ENCODE assay signal across 13 cellular contexts in the genomic region with DNA sequence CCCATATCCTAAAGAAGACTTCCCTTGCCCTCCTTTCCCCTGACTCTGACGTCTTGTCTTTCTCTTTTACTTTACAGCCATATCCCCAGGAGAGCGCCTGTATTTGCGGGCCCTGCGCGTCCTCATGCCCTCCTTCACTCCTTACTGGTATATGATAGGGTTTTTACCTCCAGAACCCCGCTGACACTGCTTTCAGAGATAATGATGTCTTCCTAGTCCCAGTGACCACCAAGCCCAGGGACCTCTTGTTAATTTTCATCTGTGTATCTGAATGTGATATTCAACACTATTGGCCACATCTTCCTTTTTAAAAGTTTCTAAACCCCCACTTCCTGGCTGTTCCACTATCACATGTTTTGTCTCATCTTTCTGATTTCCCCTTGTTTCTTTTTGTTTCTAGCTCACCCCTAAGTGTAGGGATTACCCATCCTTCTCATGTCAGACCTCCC.
DNase-seq lines count a peak whose midpoint lies in the region; ATAC-seq, FAIRE-seq and TF ChIP-seq lines count a peak whose summit lies in the region.
"Had no signal": no experiment of that assay in that cellular context is flagged by ENCODE, and none has a peak within 500 bp of the region (broad histone marks: within the 10 kb centered on the region; RNA-seq: fewer than 3 reads in every experiment).

No MANE protein-coding gene starts in this region.

- peaks cover 2% of the 10 kb centered on the region for H3K9me3 Mint-ChIP-seq in CD4-positive, alpha-beta T cell
- H3K9me3 Mint-ChIP-seq in astrocyte (ENCODE audit: unreplicated experiment) = peaks cover 1% of the 10 kb centered on the region

- no peak overlapping the region for H3K27ac ChIP-seq in CD4-positive, alpha-beta T cell (ENCODE audit: low read depth, low read length)
- H3K27ac ChIP-seq in astrocyte (ENCODE audit: low read depth, low read length) = no peak overlapping the region
- H3K27ac ChIP-seq in heart left ventricle = no peak overlapping the region
- H3K27ac ChIP-seq: colonic mucosa had no signal

- peaks cover 73% of the 10 kb centered on the region for H3K36me3 Mint-ChIP-seq in CD4-positive, alpha-beta T cell (ENCODE audit: low read depth)
- H3K36me3 Mint-ChIP-seq in astrocyte (ENCODE audit: low read depth, unreplicated experiment) = peaks cover 18% of the 10 kb centered on the region

- peaks cover 3% of the 10 kb centered on the region for H3K36me3 ChIP-seq in astrocyte (ENCODE audit: insufficient read depth, low read length)
- H3K36me3 ChIP-seq in heart left ventricle = peaks cover 0 to 19% (median 4%) of the 10 kb centered on the region in 9 donors
- H3K36me3 ChIP-seq: colonic mucosa had no signal

- CTCF ChIA-PET in CD4-positive, alpha-beta T cell (lab: Charles Lee) = interaction anchor here (0.8 to 1.0 kb wide), 2 partner anchors 11 to 100 kb away, joined by 3 read pairs; no protein-coding TSS in a partner anchor

- H3K4me3 ChIP-seq in astrocyte (ENCODE audit: insufficient read depth, low read depth, low read length) (no peak overlapping the region), heart left ventricle (no peak overlapping the region)
- H3K4me3 ChIP-seq: colonic mucosa had no signal

- no peak for DNase-seq in CD4-positive, alpha-beta T cell
- DNase-seq in GM18507 (ENCODE audit: extremely low spot score, insufficient read length, low read depth) (no peak), astrocyte (ENCODE audit: low read depth) (no peak), cerebellar nuclear complex (lab: John Stamatoyannopoulos, UW) (no peak), NCI-H446 treated with DMSO at 0.1 percent for 48 hours (lab: John Stamatoyannopoulos, UW) (no peak), heart left ventricle (no peak), UCSD-AML1 (lab: John Stamatoyannopoulos, UW; ENCODE audit: unreplicated experiment) (no peak)
- DNase-seq: colonic mucosa; KBM-7; NCI-H187 treated with DMSO at 0.1 percent for 48 hours; stimulated activated CD4-positive, alpha-beta T cell treated with anti-CD3 and anti-CD28 coated beads, Interleukin-1b, Interleukin-23, amount 100 ng/mL, for 48 hours had no signal

- peaks cover 20% of the 10 kb centered on the region for H3K79me2 ChIP-seq in astrocyte (ENCODE audit: insufficient read depth, low read length)

- peak overlapping the region; percentile 4 for H3K4me3 Mint-ChIP-seq in CD4-positive, alpha-beta T cell
- H3K4me3 Mint-ChIP-seq in astrocyte (ENCODE audit: unreplicated experiment) = no peak overlapping the region

- H3K4me1 Mint-ChIP-seq in CD4-positive, alpha-beta T cell (ENCODE audit: low read depth) = peaks cover 67% of the 10 kb centered on the region
- H3K4me1 Mint-ChIP-seq in astrocyte (ENCODE audit: low read depth, unreplicated experiment) = peaks cover 27% of the 10 kb centered on the region

- H3K4me1 ChIP-seq in astrocyte (ENCODE audit: insufficient read depth, low read length) = peaks cover 17% of the 10 kb centered on the region
- peaks cover 0 to 20% (median 5%) of the 10 kb centered on the region in 12 donors for H3K4me1 ChIP-seq in heart left ventricle

- H2AFZ ChIP-seq in astrocyte (ENCODE audit: low read depth, low read length) = no peak overlapping the region

- no peaks in the 10 kb centered on the region for H3K27me3 ChIP-seq in CD4-positive, alpha-beta T cell (ENCODE audit: control insufficient read depth, insufficient read depth, low read length)
- H3K27me3 ChIP-seq in astrocyte (ENCODE audit: insufficient read depth, low read length) (no peaks in the 10 kb centered on the region), heart left ventricle (no peaks in the 10 kb centered on the region)
- H3K27me3 ChIP-seq: colonic mucosa had no signal

- H4K20me1 ChIP-seq in astrocyte (ENCODE audit: insufficient read depth, low read length) = peaks cover 9% of the 10 kb centered on the region

- ATAC-seq in CD4-positive, alpha-beta T cell (ENCODE audit: poor library complexity) = no peak
- ATAC-seq in HG02798 (IDR thresholded peaks at IDR 0.05; ENCODE audit: poor library complexity, unreplicated experiment) (peak; percentile 30), heart left ventricle (no peak)

- TF ChIP-seq POLR2A in heart left ventricle (IDR thresholded peaks at IDR 0.05) = no peak

- WGBS in heart left ventricle, 4 donors = 91 to 95% (median 93%) methylated on average over 6 of the region's 6 CpGs

- intact Hi-C loops in CD4-positive, alpha-beta T cell (cut with DNase I, micrococcal nuclease) = no loop called here
- intact Hi-C loops in heart left ventricle (cut with DNase I) = no loop called here

- FAIRE-seq in GM18507 (lab: Jason Lieb, UNC) = peak; percentile 91
- no peak for FAIRE-seq in astrocyte (lab: Jason Lieb, UNC)
- FAIRE-seq: G401.6 had no signal

- H3K9ac ChIP-seq in astrocyte (ENCODE audit: low read length) = no peak overlapping the region

- peak overlapping the region; percentile 12 for H3K27ac Mint-ChIP-seq in CD4-positive, alpha-beta T cell
- peak overlapping the region; percentile 56 for H3K27ac Mint-ChIP-seq in astrocyte (ENCODE audit: unreplicated experiment)

- no peaks in the 10 kb centered on the region for H3K27me3 Mint-ChIP-seq in CD4-positive, alpha-beta T cell
- H3K27me3 Mint-ChIP-seq in astrocyte (ENCODE audit: low read depth, unreplicated experiment) = no peaks in the 10 kb centered on the region

- no peak for TF ChIP-seq CTCF in CD4-positive, alpha-beta T cell (IDR thresholded peaks at IDR 0.05)
- TF ChIP-seq CTCF in astrocyte (IDR thresholded peaks at IDR 0.05; ENCODE audit: insufficient read depth, low read depth, low read length) (no peak), heart left ventricle (IDR thresholded peaks at IDR 0.05) (no peak)

- POLR2A ChIA-PET in CD4-positive, alpha-beta T cell (lab: Charles Lee) = interaction anchor here (1.2 kb wide), 1 partner anchor 21 kb away, joined by 3 read pairs; no protein-coding TSS in a partner anchor

- H3K9me3 ChIP-seq in CD4-positive, alpha-beta T cell (ENCODE audit: control insufficient read depth, low read length) = peaks cover 7% of the 10 kb centered on the region
- H3K9me3 ChIP-seq in astrocyte (ENCODE audit: insufficient read depth, low read depth, low read length) (no peaks in the 10 kb centered on the region), heart left ventricle (peaks cover 0 to 30% (median 7%) of the 10 kb centered on the region in 12 donors)
- H3K9me3 ChIP-seq: colonic mucosa had no signal

- no peak overlapping the region for H3K4me2 ChIP-seq in astrocyte (ENCODE audit: low read length)
